ENCODE assay signal across 18 cellular contexts in genomic region chr1:198261886-198262285, GRCh38.
"Had no signal": no experiment of that assay in that cellular context is flagged by ENCODE, and none has a peak within 500 bp of the region (broad histone marks: within the 10 kb centered on the region; RNA-seq: fewer than 3 reads in every experiment).

No MANE protein-coding gene starts in this region.

- H3K27me3 Mint-ChIP-seq: naive thymus-derived CD8-positive, alpha-beta T cell had no signal

- FAIRE-seq: endometrium, frontal cortex, keratinocyte had no signal

- H3K36me3 Mint-ChIP-seq: immature natural killer cell had no signal

- DNase-seq: effector memory CD4-positive, alpha-beta T cell; glutamatergic neuron; immature natural killer cell; left colon; mucosa of descending colon; naive thymus-derived CD8-positive, alpha-beta T cell; psoas muscle; retina; sigmoid colon; stimulated activated CD4-positive, alpha-beta T cell treated with anti-CD3 and anti-CD28 coated beads, Interleukin-2, amount 100 ng/mL, for 24 hours; stimulated activated naive CD4-positive, alpha-beta T cell treated with Interleukin-2 at 50 U/mL for 16 hours; trophoblast cell had no signal

- H3K36me3 ChIP-seq: neutrophil had no signal

- H3K27me3 ChIP-seq: neutrophil, sigmoid colon had no signal

- H3K27ac Mint-ChIP-seq: immature natural killer cell; naive thymus-derived CD8-positive, alpha-beta T cell had no signal

- ATAC-seq: esophagus mucosa; left colon; mucosa of descending colon; naive thymus-derived CD8-positive, alpha-beta T cell; psoas muscle had no signal

- H3K4me3 Mint-ChIP-seq: immature natural killer cell; naive thymus-derived CD8-positive, alpha-beta T cell had no signal

- H3K4me3 ChIP-seq: mucosa of descending colon, psoas muscle, sigmoid colon, skin epidermis had no signal

- H3K9me3 Mint-ChIP-seq: immature natural killer cell; naive thymus-derived CD8-positive, alpha-beta T cell had no signal
